In genomic region chr7:138755331-138755747, GRCh38 we compare ENCODE assay signal across 16 cellular contexts. TPM values are rescaled to one million over a fixed set of nuclear protein-coding genes. Genes with fewer than 3 reads are reported as not detected.
DNase-seq lines count a peak whose midpoint lies in the region; ATAC-seq and TF ChIP-seq lines count a peak whose summit lies in the region.
"Had no signal": no experiment of that assay in that cellular context is flagged by ENCODE, and none has a peak within 500 bp of the region (broad histone marks: within the 10 kb centered on the region; RNA-seq: fewer than 3 reads in every experiment).

No MANE protein-coding gene starts in this region.

- peak; percentile 91 for DNase-seq in COLO829 (ENCODE audit: low spot score)
- peak; percentile 30 for DNase-seq in M059J (ENCODE audit: low read depth)
- peak; percentile 43 for DNase-seq in epithelial cell of proximal tubule (ENCODE audit: low read depth)
- no peak for DNase-seq in cerebellar nuclear complex (lab: John Stamatoyannopoulos, UW)
- DNase-seq in NCI-H2171 (lab: John Stamatoyannopoulos, UW) = no peak
- DNase-seq: activated CD4-positive, alpha-beta T cell treated with anti-CD3 and anti-CD28 coated beads for 4 hours; hippocampal formation; MG63; NCI-H2107; sigmoid colon had no signal

- no peaks in the 10 kb centered on the region for H3K9me3 Mint-ChIP-seq in nephron

- TF ChIP-seq CTCF in epithelial cell of proximal tubule (conservative IDR thresholded peaks at IDR 0.05; ENCODE audit: low read depth, low read length) (no peak), nephron (IDR thresholded peaks at IDR 0.05; ENCODE audit: unreplicated experiment in 3 of 3) (no peak)

- peaks cover 4% of the 10 kb centered on the region for H3K27me3 Mint-ChIP-seq in nephron (ENCODE audit: low read depth)

- H3K4me3 ChIP-seq in epithelial cell of proximal tubule (ENCODE audit: low read depth, low read length) = no peak overlapping the region
- H3K4me3 ChIP-seq: MG63, sigmoid colon had no signal

- H3K36me3 Mint-ChIP-seq in nephron (ENCODE audit: low read depth) = peaks cover 4% of the 10 kb centered on the region

- H3K4me3 Mint-ChIP-seq in nephron = peak overlapping the region in 1 of 3 experiments; percentile 41

- peak overlapping the region; percentile 22 to 35 (median 25) for H3K27ac Mint-ChIP-seq in nephron

- no peak for ATAC-seq in HG02610 (IDR thresholded peaks at IDR 0.05; ENCODE audit: unreplicated experiment)
- ATAC-seq in HG02571 (IDR thresholded peaks at IDR 0.05; ENCODE audit: unreplicated experiment) = no peak

- H3K4me1 Mint-ChIP-seq in nephron = peaks cover 41% of the 10 kb centered on the region

RNA-seq across cellular contexts. Expression of gene TMEM213, which starts 42.5 kb away (rescaled TPM):
- total RNA-seq in M059J (2014; rRNA removed; shearing (Covaris generic)) = not detected in 2 replicates
- 0.07 TPM in 1 of 2 replicates, not detected in the other for total RNA-seq in epithelial cell of proximal tubule
- total RNA-seq: bronchial epithelial cell, endothelial cell of umbilical vein, sigmoid colon had no signal

RNA-seq across cellular contexts. Expression of gene ATP6V0A4, which starts 42.7 kb away (rescaled TPM):
- 0.20 and 0.91 TPM in 2 replicates for total RNA-seq in M059J (2014; rRNA removed; shearing (Covaris generic))
- total RNA-seq in epithelial cell of proximal tubule = 0.58 and 3.2 TPM in 2 replicates
- total RNA-seq: bronchial epithelial cell, sigmoid colon had no signal

RNA-seq across cellular contexts. Expression of gene SVOPL, which starts 54.2 kb away (rescaled TPM):
- not detected in 2 replicates for total RNA-seq in M059J (2014; rRNA removed; shearing (Covaris generic))
- not detected in 2 replicates for total RNA-seq in epithelial cell of proximal tubule
- total RNA-seq: endothelial cell of umbilical vein; sigmoid colon; T-helper 1 cell treated with Interleukin-12 subunit alpha and Interleukin-12 subunit beta and Interleukin-4 antibody, amounts not matched to agents 30 ng/mL and 1 ng/mL, for 36 hours had no signal

Comparison
In these comparisons a context has a peak if more than half of its experiments do, and no peak if none do; other contexts are left out.
1. DNase-seq: peak in COLO829 (single experiment), M059J (single experiment) and epithelial cell of proximal tubule (single experiment); none in cerebellar nuclear complex (0 of 2) and NCI-H2171 (single experiment).